ENCODE assay signal across 8 cellular contexts in genomic region chr7:76359111-76359986, GRCh38. TPM values are rescaled to one million over a fixed set of nuclear protein-coding genes. Genes with fewer than 3 reads are reported as not detected.
A peak's percentile ranks its signal among the peaks of the same experiment; 100 is the strongest.
DNase-seq lines count a peak whose midpoint lies in the region; ATAC-seq and TF ChIP-seq lines count a peak whose summit lies in the region.

No MANE protein-coding gene starts in this region.

- H3K27me3 ChIP-seq in AG04450 (ENCODE audit: control insufficient read depth, insufficient read depth, low read length) (no peaks in the 10 kb centered on the region), breast epithelium (no peaks in the 10 kb centered on the region), iPS-20b (ENCODE audit: insufficient read depth, low read length) (no peaks in the 10 kb centered on the region)

- POLR2A ChIA-PET in AG04450 (lab: Yijun Ruan, JAX), result interaction anchor here (0.6 to 2.0 kb wide), 15 partner anchors 10 to 895 kb away, joined by 3 to 11 read pairs (median 4); no protein-coding TSS in a partner anchor

- intact Hi-C loops in breast epithelium (cut with DNase I; ENCODE audit: low total_unique reads), result no loop called here

- peak overlapping the region; percentile 89 for H3K4me3 ChIP-seq in AG04450 (ENCODE audit: low read depth, low read length)
- peak overlapping the region; percentile 93 to 100 (median 94) for H3K4me3 ChIP-seq in breast epithelium
- peak overlapping the region; percentile 92 for H3K4me3 ChIP-seq in iPS-20b (ENCODE audit: low read length)
- H3K4me3 ChIP-seq in skin epidermis, result peak overlapping the region; percentile 70 to 100 (median 89)

- H3K4me1 ChIP-seq in breast epithelium (peaks cover 0 to 10% of the 10 kb centered on the region in 2 donors), iPS-20b (ENCODE audit: insufficient read depth, low read length) (peaks cover 31% of the 10 kb centered on the region)

- CTCF ChIA-PET in AG04450 (lab: Charles Lee), result interaction anchor here (0.7 to 1.1 kb wide), 9 partner anchors 9 to 196 kb away, joined by 3 to 6 read pairs (median 4); no protein-coding TSS in a partner anchor

- TF ChIP-seq CTCF in AG04450 (IDR thresholded peaks at IDR 0.05; ENCODE audit: low read depth, low read length), result peak; percentile 79
- TF ChIP-seq CTCF in VCaP (conservative IDR thresholded peaks at IDR 0.05), result peak; percentile 90
- TF ChIP-seq CTCF in breast epithelium (IDR thresholded peaks at IDR 0.05), result peak; percentile 81 to 87 (median 85)

- ATAC-seq in GM18873 (IDR thresholded peaks at IDR 0.05; ENCODE audit: low FRiP score, unreplicated experiment) (peak; percentile 82), HG03139 (IDR thresholded peaks at IDR 0.05; ENCODE audit: unreplicated experiment) (peak; percentile 92)

- H3K9me3 ChIP-seq in AG04450 (ENCODE audit: control insufficient read depth, insufficient read depth, low read length), result peaks cover 2% of the 10 kb centered on the region; the same call in 1 of the 2 replicates
- H3K9me3 ChIP-seq in breast epithelium, result no peaks in the 10 kb centered on the region
- H3K9me3 ChIP-seq in iPS-20b (ENCODE audit: insufficient read depth, low read depth, low read length), result no peaks in the 10 kb centered on the region

- H3K36me3 ChIP-seq in breast epithelium, result no peaks in the 10 kb centered on the region
- peaks cover 35% of the 10 kb centered on the region for H3K36me3 ChIP-seq in iPS-20b (ENCODE audit: insufficient read depth, low read depth, low read length)

- DNase-seq in AG04450 (ENCODE audit: low read depth, low spot score) (peak; percentile 98), NCI-H2196 (lab: John Stamatoyannopoulos, UW; ENCODE audit: unreplicated experiment) (peak; percentile 96), breast epithelium (ENCODE audit: low spot score in 2 of 2) (peak; percentile 96 to 97)

- no peak for TF ChIP-seq POLR2A in breast epithelium (IDR thresholded peaks at IDR 0.05)

- H3K27ac ChIP-seq in AG04450 (ENCODE audit: low read depth, low read length) (peak overlapping the region; percentile 95), VCaP (peak overlapping the region; percentile 98), breast epithelium (peak overlapping the region; percentile 98 to 99), iPS-20b (ENCODE audit: low read length) (peak overlapping the region; percentile 90), skin epidermis (peak overlapping the region; percentile 95 to 100 (median 99))

- H3K9ac ChIP-seq in iPS-20b (ENCODE audit: low read depth, low read length), result peak overlapping the region; percentile 96

RNA-seq across cellular contexts. Expression of gene YWHAG, which starts 0.6 kb away (rescaled TPM):
- polyA plus RNA-seq in AG04450 (2011; rRNA removed), result 91.5 and 91.6 TPM in 2 replicates
- 117 and 129 TPM in 2 replicates for polyA minus RNA-seq in AG04450 (2011; rRNA and poly(A)+ RNA removed)
- total RNA-seq in breast epithelium, result 100 to 1,000 TPM in 1 of 3 donors, 10 to 100 TPM in 2; 58.7 to 128 (median 63.7) TPM

RNA-seq across cellular contexts. Expression of gene SSC4D, which starts 50.1 kb away (rescaled TPM):
- 0.45 and 0.57 TPM in 2 replicates for polyA plus RNA-seq in AG04450 (2011; rRNA removed)
- 0.35 and 0.92 TPM in 2 replicates for polyA minus RNA-seq in AG04450 (2011; rRNA and poly(A)+ RNA removed)
- total RNA-seq in breast epithelium, result 1 to 10 TPM in 2 of 3 donors, not detected in 1; 1.9 to 2.6 TPM

RNA-seq across cellular contexts. Expression of gene HSPB1, which starts 56.9 kb away (rescaled TPM):
- polyA plus RNA-seq in AG04450 (2011; rRNA removed), result 290 and 526 TPM in 2 replicates
- 75.3 and 81.1 TPM in 2 replicates for polyA minus RNA-seq in AG04450 (2011; rRNA and poly(A)+ RNA removed)
- 100 to 1,000 TPM; 210 to 264 (median 211) TPM for total RNA-seq in breast epithelium

Comparison
In these comparisons a context has a peak if more than half of its experiments do, and no peak if none do; other contexts are left out.
1. Peak in every context shown above with its lines: DNase-seq, ATAC-seq, H3K4me3 ChIP-seq and H3K27ac ChIP-seq.